ENCODE assay signal across 1 cellular context in the genomic region with DNA sequence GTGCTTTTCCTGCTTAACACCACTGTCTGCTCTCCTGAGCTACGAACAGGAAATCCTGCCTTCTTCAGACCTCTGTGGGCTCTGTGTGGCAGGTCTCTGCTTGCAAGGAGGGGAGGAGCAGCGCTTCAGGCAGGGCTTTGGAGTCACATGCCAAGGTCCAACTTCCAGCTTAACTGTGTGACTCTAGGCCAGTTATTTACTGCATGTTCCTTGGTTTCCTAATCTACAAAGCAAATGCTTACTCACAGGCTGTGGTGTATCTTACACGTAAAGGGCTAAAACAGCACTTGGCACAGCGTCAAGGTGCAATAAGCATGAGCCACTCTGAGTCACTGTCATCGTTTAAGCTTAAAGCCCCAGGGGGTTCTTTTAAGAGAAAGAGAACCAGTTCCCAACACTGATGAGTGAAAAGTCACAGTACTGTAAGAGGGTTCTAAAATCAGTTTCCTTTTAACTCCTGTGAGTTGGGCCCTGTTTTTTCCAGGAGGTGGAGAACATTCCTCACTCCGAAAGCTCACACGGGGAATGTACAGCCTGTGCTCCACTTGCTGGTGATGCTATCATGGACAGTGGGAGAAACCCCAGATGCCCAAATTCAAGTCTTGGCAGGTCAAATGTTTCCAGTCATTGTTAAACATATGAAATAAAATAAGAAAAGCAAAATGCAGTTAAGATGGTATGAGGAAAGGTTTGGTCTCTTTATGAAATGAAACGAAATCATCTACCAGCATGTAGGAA.
TF ChIP-seq lines count a peak whose summit lies in the region.

No MANE protein-coding gene starts in this region.

TF ChIP-seq in GM23338, 12 proteins besides CTCF, POLR2A, EP300 and RAD21 (continued from another document):
- TF ChIP-seq POLR2AphosphoS5 (IDR thresholded peaks at IDR 0.05; ENCODE audit: low read depth) (no peak), CREB1 (CRISPR knock-in tag; IDR thresholded peaks at IDR 0.05; ENCODE audit: low read depth) (no peak), ZNF114 (CRISPR knock-in tag; IDR thresholded peaks at IDR 0.05) (no peak)
